In the genomic region with DNA sequence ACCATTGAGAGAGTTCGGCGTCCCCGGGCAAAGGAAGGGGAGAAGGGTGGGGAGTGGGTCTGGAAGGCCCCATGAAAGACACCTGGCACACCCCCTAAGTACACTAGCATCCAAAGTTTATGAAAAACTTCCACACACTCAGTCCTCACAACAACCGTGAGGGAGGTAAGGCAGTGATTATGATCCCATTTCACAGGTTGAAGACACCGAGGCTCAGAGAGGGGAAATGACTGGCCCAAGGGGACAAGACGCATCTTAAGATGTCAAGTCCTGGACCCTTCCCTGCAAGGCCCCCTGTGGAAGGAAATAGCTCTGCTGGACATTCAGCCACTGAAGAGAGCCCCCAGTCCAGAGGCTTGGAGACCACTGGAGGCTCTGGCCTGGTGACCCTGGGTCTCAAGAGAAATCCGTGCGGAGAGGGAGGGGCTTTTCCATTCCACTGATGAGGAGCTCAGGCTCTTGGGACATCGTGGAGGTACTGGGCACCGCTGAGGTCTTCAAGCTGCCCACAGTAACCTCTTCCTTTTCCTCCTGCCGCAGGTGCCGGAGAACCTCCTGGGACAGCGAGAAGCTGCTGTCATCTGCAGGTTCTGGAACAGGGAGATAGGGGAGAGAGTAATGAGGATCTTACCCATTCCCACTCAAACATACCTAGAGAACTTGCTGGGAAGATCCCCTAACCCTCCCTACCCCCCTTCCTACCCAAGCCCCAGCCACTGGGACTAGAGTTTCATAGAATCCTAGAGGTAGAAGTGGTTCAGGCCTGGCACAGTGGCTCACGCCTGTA, we compare ENCODE assay signal across 16 cellular contexts. TPM values are rescaled to one million over a fixed set of nuclear protein-coding genes. Genes with fewer than 3 reads are reported as not detected.
DNase-seq lines count a peak whose midpoint lies in the region; ATAC-seq, FAIRE-seq and TF ChIP-seq lines count a peak whose summit lies in the region.
"Had no signal": no experiment of that assay in that cellular context is flagged by ENCODE, and none has a peak within 500 bp of the region (broad histone marks: within the 10 kb centered on the region; RNA-seq: fewer than 3 reads in every experiment).

No MANE protein-coding gene starts in this region.

- H3K27me3 Mint-ChIP-seq in activated naive CD4-positive, alpha-beta T cell treated with anti-CD3 and anti-CD28 coated beads for 36 hours (ENCODE audit: low read depth), result no peaks in the 10 kb centered on the region

- H4K91ac ChIP-seq in IMR-90 (ENCODE audit: insufficient read depth, low read depth, low read length), result 0 out of 2 replicates have a peak overlapping the region, but pooled peaks have one; percentile 27

- POLR2A ChIA-PET in IMR-90 (lab: Charles Lee; ENCODE audit: unreplicated experiment), result no interaction called here
- POLR2A ChIA-PET in K562 (lab: Yijun Ruan, JAX), result interaction anchor here (0.6 to 0.9 kb wide), 2 partner anchors 70 to 1123 kb away, joined by 3 to 5 read pairs; no protein-coding TSS in a partner anchor

- TF ChIP-seq CTCF in IMR-90 (conservative IDR thresholded peaks at IDR 0.05; ENCODE audit: low read depth, low read length), result no peak
- no peak for TF ChIP-seq CTCF in K562 (IDR thresholded peaks at IDR 0.05 in 2 of 3, conservative IDR thresholded peaks at IDR 0.05 in 1 of 3; ENCODE audit: insufficient read depth in 2 of 3, low read depth in 1 of 3, low read length in 3 of 3)
- no peak for TF ChIP-seq CTCF in gastrocnemius medialis (IDR thresholded peaks at IDR 0.05 in 4 of 5, conservative IDR thresholded peaks at IDR 0.05 in 1 of 5)

- H3K56ac ChIP-seq in IMR-90 (ENCODE audit: extremely low read depth, insufficient read depth, low read length), result no peak overlapping the region

- H3K9me3 ChIP-seq in IMR-90 (ENCODE audit: control insufficient read depth, insufficient read depth, low read length) (no peaks in the 10 kb centered on the region), K562 (replicated peaks; ENCODE audit: control insufficient read depth, insufficient read depth, low read depth, low read length) (no peaks in the 10 kb centered on the region), gastrocnemius medialis (no peaks in the 10 kb centered on the region)
- H3K9me3 ChIP-seq: Caco-2, MG63, right atrium auricular region had no signal

- H3K18ac ChIP-seq in IMR-90 (ENCODE audit: low read depth, low read length), result no peak overlapping the region

- peak overlapping the region; percentile 84 for H3K27ac Mint-ChIP-seq in activated naive CD4-positive, alpha-beta T cell treated with anti-CD3 and anti-CD28 coated beads for 36 hours
- H3K27ac Mint-ChIP-seq in stimulated activated effector memory CD8-positive, alpha-beta T cell treated with anti-CD3 and anti-CD28 coated beads, Interleukin-12 subunit alpha, Interleukin-12 subunit beta, amount 100 ng/mL, for 72 hours, result peak overlapping the region; percentile 80
- H3K27ac Mint-ChIP-seq: endodermal cell, type B pancreatic cell had no signal

- H3K14ac ChIP-seq in IMR-90 (replicated peaks; ENCODE audit: low read depth, low read length), result no peak overlapping the region

- peaks cover 82% of the 10 kb centered on the region for H3K4me1 Mint-ChIP-seq in activated naive CD4-positive, alpha-beta T cell treated with anti-CD3 and anti-CD28 coated beads for 36 hours (ENCODE audit: low read depth)
- H3K4me1 Mint-ChIP-seq in stimulated activated effector memory CD8-positive, alpha-beta T cell treated with anti-CD3 and anti-CD28 coated beads, Interleukin-12 subunit alpha, Interleukin-12 subunit beta, amount 100 ng/mL, for 72 hours, result peaks cover 75% of the 10 kb centered on the region

- H3K36me3 Mint-ChIP-seq in activated naive CD4-positive, alpha-beta T cell treated with anti-CD3 and anti-CD28 coated beads for 36 hours (ENCODE audit: low read depth), result peaks cover 53% of the 10 kb centered on the region
- peaks cover 87% of the 10 kb centered on the region for H3K36me3 Mint-ChIP-seq in stimulated activated effector memory CD8-positive, alpha-beta T cell treated with anti-CD3 and anti-CD28 coated beads, Interleukin-12 subunit alpha, Interleukin-12 subunit beta, amount 100 ng/mL, for 72 hours
- H3K36me3 Mint-ChIP-seq: type B pancreatic cell had no signal

- H4K5ac ChIP-seq in IMR-90 (ENCODE audit: low read depth, low read length), result no peak overlapping the region

- H3K79me1 ChIP-seq in IMR-90 (ENCODE audit: low read depth in 1 of 2, low read length in 2 of 2), result peaks cover 13 to 46% of the 10 kb centered on the region in 2 experiments

- H3K79me2 ChIP-seq in K562 (ENCODE audit: control insufficient read depth, insufficient read depth, low read length), result peaks cover 33% of the 10 kb centered on the region

- BruUV-seq in IMR-90 (replicated peaks; lab: Mats Ljungman, UMichigan) (no TSS peak), K562 (replicated peaks; lab: Mats Ljungman, UMichigan) (no TSS peak)

- 0 out of 4 replicates have a peak overlapping the region, but pooled peaks of 1 of the 2 experiments have one; percentile 40 for H4K8ac ChIP-seq in IMR-90 (ENCODE audit: low read depth in 2 of 2, low read length in 2 of 2)

- H4K20me1 ChIP-seq in IMR-90 (ENCODE audit: insufficient read depth, low read length) (no peaks in the 10 kb centered on the region; the same call in 1 of the 2 replicates), K562 (replicated peaks; ENCODE audit: control insufficient read depth, insufficient read depth, low read length) (no peaks in the 10 kb centered on the region)

- H3K36me3 ChIP-seq in IMR-90 (ENCODE audit: control insufficient read depth, insufficient read depth, low read length), result peaks cover 15% of the 10 kb centered on the region
- peaks cover 51% of the 10 kb centered on the region; the same call in 2 of the 3 replicates for H3K36me3 ChIP-seq in K562 (ENCODE audit: control insufficient read depth, insufficient read depth, low read length)
- no peaks in the 10 kb centered on the region for H3K36me3 ChIP-seq in gastrocnemius medialis

- TF ChIP-seq RAD21 in IMR-90 (IDR thresholded peaks at IDR 0.05; ENCODE audit: low read length) (no peak), K562 (CRISPR knock-in tag; conservative IDR thresholded peaks at IDR 0.05 in 1 of 2, IDR thresholded peaks at IDR 0.05 in 1 of 2) (no peak)

- intact Hi-C loops in activated naive CD4-positive, alpha-beta T cell treated with anti-CD3 and anti-CD28 coated beads for 36 hours (cut with micrococcal nuclease), result loop anchor here (2.0 kb wide), 1 partner anchor 37 kb away; a partner anchor contains a TSS
- intact Hi-C loops in IMR-90 (cut with micrococcal nuclease), result no loop called here
- intact Hi-C loops in K562 (cut with micrococcal nuclease), result loop anchor here (2.0 kb wide), 1 partner anchor 37 kb away; no protein-coding TSS in a partner anchor
- intact Hi-C loops in gastrocnemius medialis (cut with DNase I; ENCODE audit: low total_unique reads), result no loop called here

- H3K23ac ChIP-seq in IMR-90 (ENCODE audit: low read depth, low read length), result no peak overlapping the region

- H3K9me1 ChIP-seq in IMR-90 (ENCODE audit: insufficient read depth, low read length) (peaks cover 32% of the 10 kb centered on the region), K562 (ENCODE audit: control insufficient read depth, insufficient read depth, low read length) (no peaks in the 10 kb centered on the region)

- DNase-seq in activated naive CD4-positive, alpha-beta T cell treated with anti-CD3 and anti-CD28 coated beads for 36 hours, result no peak
- no peak for DNase-seq in activated naive CD4-positive, alpha-beta T cell (lab: John Stamatoyannopoulos, UW)
- no peak for DNase-seq in IMR-90
- DNase-seq in K562 (ENCODE audit: extremely low read depth in 1 of 4, low spot score in 3 of 4), result peak in 3 of 4 experiments; percentile 6 to 8 (median 7)
- no peak for DNase-seq in stimulated activated effector memory CD8-positive, alpha-beta T cell treated with anti-CD3 and anti-CD28 coated beads, Interleukin-12 subunit alpha, Interleukin-12 subunit beta, amount 100 ng/mL, for 72 hours (ENCODE audit: low spot score in 2 of 2)
- DNase-seq in gastrocnemius medialis, result no peak
- no peak for DNase-seq in DMS 273 (lab: John Stamatoyannopoulos, UW; ENCODE audit: unreplicated experiment)
- DNase-seq: amygdala; Caco-2; endodermal cell; MG63; NCI-H1694; stimulated activated naive CD4-positive, alpha-beta T cell treated with Interleukin-2 at 50 U/mL for 16 hours had no signal

- TF ChIP-seq EP300 in K562 (IDR thresholded peaks at IDR 0.05; ENCODE audit: low read length), result no peak

- no peak for FAIRE-seq in K562 (lab: Jason Lieb, UNC)

- H3K9ac ChIP-seq in IMR-90 (ENCODE audit: low read depth, low read length), result no peak overlapping the region
- H3K9ac ChIP-seq in K562 (ENCODE audit: insufficient read depth in 1 of 2, low read depth in 2 of 2, low read length in 2 of 2), result peak overlapping the region; percentile 48 to 81; a peak in 2 of 4 replicates

- H3K4me3 Mint-ChIP-seq in activated naive CD4-positive, alpha-beta T cell treated with anti-CD3 and anti-CD28 coated beads for 36 hours, result no peak overlapping the region
- peak overlapping the region; percentile 26 for H3K4me3 Mint-ChIP-seq in stimulated activated effector memory CD8-positive, alpha-beta T cell treated with anti-CD3 and anti-CD28 coated beads, Interleukin-12 subunit alpha, Interleukin-12 subunit beta, amount 100 ng/mL, for 72 hours
- H3K4me3 Mint-ChIP-seq: endodermal cell, type B pancreatic cell had no signal

- peaks cover 27% of the 10 kb centered on the region for H3K4me1 ChIP-seq in IMR-90 (ENCODE audit: control insufficient read depth, insufficient read depth, low read length)
- H3K4me1 ChIP-seq in K562 (replicated peaks in 1 of 2; ENCODE audit: control insufficient read depth in 2 of 2, insufficient read depth in 2 of 2, low read length in 2 of 2), result peaks cover 69 to 80% of the 10 kb centered on the region in 2 experiments
- H3K4me1 ChIP-seq in gastrocnemius medialis, result peaks cover 12 to 28% of the 10 kb centered on the region in 2 donors

- H2AFZ ChIP-seq in IMR-90 (replicated peaks; ENCODE audit: low read length, poor library complexity) (no peak overlapping the region), K562 (ENCODE audit: low read depth, low read length) (no peak overlapping the region)

- no peak overlapping the region for H2BK15ac ChIP-seq in IMR-90 (ENCODE audit: low read depth, low read length)

- 83% methylated on average over 3 of the region's 14 CpGs; no CpG with 5 or more reads in 1 of the 2 experiments for WGBS in IMR-90 (ENCODE audit: extremely low coverage in 2 of 2, insufficient read length in 1 of 2), 2 experiments
- WGBS in K562 (ENCODE audit: insufficient coverage, low coverage, missing lambda C conversion rate), result 56% methylated on average over 11 of the region's 14 CpGs

- H3K9me3 Mint-ChIP-seq in activated naive CD4-positive, alpha-beta T cell treated with anti-CD3 and anti-CD28 coated beads for 36 hours, result no peaks in the 10 kb centered on the region
- H3K9me3 Mint-ChIP-seq in stimulated activated effector memory CD8-positive, alpha-beta T cell treated with anti-CD3 and anti-CD28 coated beads, Interleukin-12 subunit alpha, Interleukin-12 subunit beta, amount 100 ng/mL, for 72 hours, result no peaks in the 10 kb centered on the region
- H3K9me3 Mint-ChIP-seq: endodermal cell, type B pancreatic cell had no signal

- in situ Hi-C loops in IMR-90 (cut with MboI; ENCODE audit: low sequenced_read_pairs) (no loop called here), K562 (cut with MboI) (no loop called here), gastrocnemius medialis (cut with MboI; ENCODE audit: low sequenced_read_pairs in 4 of 4) (no loop called here)

- 0 out of 2 replicates have a peak overlapping the region, but pooled peaks have one; percentile 31 for H2BK20ac ChIP-seq in IMR-90 (ENCODE audit: low read depth, low read length)

- no peak overlapping the region for H3K4me2 ChIP-seq in IMR-90 (ENCODE audit: low read depth, low read length)
- peak overlapping the region; percentile 77; the same call in 1 of the 2 replicates for H3K4me2 ChIP-seq in K562 (ENCODE audit: insufficient read depth, low read length)

- no peak overlapping the region for H3K4me3 ChIP-seq in IMR-90 (ENCODE audit: insufficient read depth, low read depth, low read length)
- no peak overlapping the region for H3K4me3 ChIP-seq in K562
- H3K4me3 ChIP-seq in gastrocnemius medialis, result no peak overlapping the region
- H3K4me3 ChIP-seq: MG63, right atrium auricular region had no signal

- TF ChIP-seq POLR2A in IMR-90 (IDR thresholded peaks at IDR 0.05; ENCODE audit: low read depth, low read length) (no peak), K562 (conservative IDR thresholded peaks at IDR 0.05) (no peak), gastrocnemius medialis (IDR thresholded peaks at IDR 0.05) (no peak)

- no peak overlapping the region for H3K27ac ChIP-seq in IMR-90 (ENCODE audit: insufficient read depth, low read length)
- peak overlapping the region; percentile 91 for H3K27ac ChIP-seq in K562 (ENCODE audit: extremely low read depth, low read depth, low read length)
- H3K27ac ChIP-seq in gastrocnemius medialis, result peak overlapping the region in 1 of 4 donors; percentile 50

- H2AK5ac ChIP-seq in IMR-90 (ENCODE audit: low read depth, low read length), result 0 out of 2 replicates have a peak overlapping the region, but pooled peaks have one; percentile 30

- H3K27me3 ChIP-seq in IMR-90 (ENCODE audit: control insufficient read depth, insufficient read depth, low read length) (no peaks in the 10 kb centered on the region), K562 (ENCODE audit: control insufficient read depth in 2 of 2, insufficient read depth in 2 of 2, low read length in 2 of 2) (no peaks in the 10 kb centered on the region), gastrocnemius medialis (no peaks in the 10 kb centered on the region)
- H3K27me3 ChIP-seq: MG63, right atrium auricular region had no signal

- H3K4ac ChIP-seq in IMR-90 (ENCODE audit: low read depth, low read length), result peak overlapping the region; percentile 43; the same call in 1 of the 2 replicates

- no peak overlapping the region for H2BK5ac ChIP-seq in IMR-90 (ENCODE audit: low read depth, low read length, poor library complexity, severe bottlenecking)

- no peak overlapping the region for H2BK120ac ChIP-seq in IMR-90 (ENCODE audit: low read depth, low read length)

- no peak overlapping the region for H2AK9ac ChIP-seq in IMR-90 (replicated peaks; ENCODE audit: low read depth, low read length, poor library complexity)

- ATAC-seq in IMR-90 (ENCODE audit: low read depth) (no peak), K562 (no peak), HG03565 (IDR thresholded peaks at IDR 0.05; ENCODE audit: unreplicated experiment) (no peak), gastrocnemius medialis (no peak)
- ATAC-seq in stimulated activated effector memory CD8-positive, alpha-beta T cell treated with anti-CD3 and anti-CD28 coated beads, Interleukin-12 subunit alpha, Interleukin-12 subunit beta, amount 100 ng/mL, for 72 hours, result no peak

- CTCF ChIA-PET in activated naive CD4-positive, alpha-beta T cell treated with anti-CD3 and anti-CD28 coated beads for 36 hours (lab: Charles Lee), result no interaction called here
- CTCF ChIA-PET in IMR-90 (lab: Yijun Ruan, JAX), result no interaction called here
- CTCF ChIA-PET in K562 (lab: Yijun Ruan, JAX; ENCODE audit: low intra/inter-chr PET ratio), result no interaction called here

- dilution Hi-C loops in IMR-90 (cut with HindIII; ENCODE audit: low sequenced_read_pairs, unreplicated experiment), result no loop called here

RNA-seq across cellular contexts. Expression of a gene that starts 5.3 kb away (rescaled TPM):
- under 1 TPM; 0.14 to 0.37 TPM for total RNA-seq in activated naive CD4-positive, alpha-beta T cell treated with anti-CD3 and anti-CD28 coated beads for 36 hours
- total RNA-seq in IMR-90 (2012; rRNA removed) (not detected in 2 replicates), K562 (2014; rRNA removed) (not detected in 2 replicates), K562 (2014; rRNA removed; fragmentation: Illumina TruSeq; extraction: Trizol) (not detected in 2 replicates), K562 (2015; rRNA removed; fragmentation: Illumina TruSeq; extraction: Trizol) (not detected in 2 replicates), K562 (2021) (not detected in 2 replicates), gastrocnemius medialis (not detected)
- polyA plus RNA-seq in IMR-90 (2012; rRNA removed) (not detected in 2 replicates), K562 (2011; rRNA removed) (not detected in 2 replicates), K562 (2014; fragmentation: Illumina TruSeq; extraction: Trizol) (not detected in 2 replicates), K562 (2014; fragmentation: Nextera tagmentation; extraction: Ambion mirVana) (not detected), K562 (2014; rRNA removed) (not detected in 2 replicates)
- not detected in 2 replicates for polyA plus RNA-seq in IMR-90 (2012; cell fraction: cytosol; rRNA removed)
- polyA plus RNA-seq in IMR-90 (2012; cell fraction: nucleus; rRNA removed; ENCODE audit: low replicate concordance), result not detected in 2 replicates
- not detected in 2 replicates for total RNA-seq in K562 (2011; cell fraction: chromatin; rRNA removed; ENCODE audit: low replicate concordance)
- total RNA-seq in K562 (2011; cell fraction: nucleolus; rRNA removed), result not detected in 2 replicates
- not detected in 2 replicates for total RNA-seq in K562 (2011; cell fraction: nucleoplasm; rRNA removed)
- not detected in 2 replicates for polyA plus RNA-seq in K562 (2011; cell fraction: cytosol; rRNA removed)
- polyA plus RNA-seq in K562 (2011; cell fraction: nucleus; rRNA removed), result not detected in 2 replicates
- 0.04 TPM in 1 of 2 replicates, not detected in the other for polyA plus RNA-seq in K562 (2012)
- not detected in 2 replicates for polyA minus RNA-seq in K562 (2011; rRNA and poly(A)+ RNA removed)
- polyA minus RNA-seq in K562 (2011; cell fraction: cytosol; rRNA and poly(A)+ RNA removed), result not detected in 2 replicates
- polyA minus RNA-seq in K562 (2011; cell fraction: nucleus; rRNA and poly(A)+ RNA removed), result not detected in 2 replicates
- total RNA-seq: Caco-2, endodermal cell, right atrium auricular region had no signal

RNA-seq across cellular contexts. Expression of a gene that starts 6.5 kb away (rescaled TPM):
- total RNA-seq in activated naive CD4-positive, alpha-beta T cell treated with anti-CD3 and anti-CD28 coated beads for 36 hours, result 100 to 1,000 TPM; 136 to 140 TPM
- total RNA-seq in IMR-90 (2012; rRNA removed), result 18.6 and 20.6 TPM in 2 replicates
- 61.5 and 63.5 TPM in 2 replicates for polyA plus RNA-seq in IMR-90 (2012; rRNA removed)
- 25.4 and 62.7 TPM in 2 replicates for polyA plus RNA-seq in IMR-90 (2012; cell fraction: cytosol; rRNA removed)
- 170 and 329 TPM in 2 replicates for polyA plus RNA-seq in IMR-90 (2012; cell fraction: nucleus; rRNA removed; ENCODE audit: low replicate concordance)
- 37.8 and 111 TPM in 2 replicates for total RNA-seq in K562 (2011; cell fraction: chromatin; rRNA removed; ENCODE audit: low replicate concordance)
- total RNA-seq in K562 (2011; cell fraction: nucleolus; rRNA removed), result 91.5 and 121 TPM in 2 replicates
- 66.2 and 70.2 TPM in 2 replicates for total RNA-seq in K562 (2011; cell fraction: nucleoplasm; rRNA removed)
- 59.9 and 71.9 TPM in 2 replicates for total RNA-seq in K562 (2014; rRNA removed)
- total RNA-seq in K562 (2014; rRNA removed; fragmentation: Illumina TruSeq; extraction: Trizol), result 20.1 and 24.9 TPM in 2 replicates
- total RNA-seq in K562 (2015; rRNA removed; fragmentation: Illumina TruSeq; extraction: Trizol), result 44.7 and 44.8 TPM in 2 replicates
- 64.2 and 69.1 TPM in 2 replicates for total RNA-seq in K562 (2021)
- 31.0 and 58.9 TPM in 2 replicates for polyA plus RNA-seq in K562 (2011; rRNA removed)
- polyA plus RNA-seq in K562 (2011; cell fraction: cytosol; rRNA removed), result 54.5 and 93.0 TPM in 2 replicates
- polyA plus RNA-seq in K562 (2011; cell fraction: nucleus; rRNA removed), result 188 and 261 TPM in 2 replicates
- 110 and 213 TPM in 2 replicates for polyA plus RNA-seq in K562 (2012)
- polyA plus RNA-seq in K562 (2014; fragmentation: Illumina TruSeq; extraction: Trizol), result 64.7 and 74.0 TPM in 2 replicates
- polyA plus RNA-seq in K562 (2014; fragmentation: Nextera tagmentation; extraction: Ambion mirVana), result 10 to 100 TPM; 20.8 to 23.3 TPM
- 61.4 and 66.1 TPM in 2 replicates for polyA plus RNA-seq in K562 (2014; rRNA removed)
- 19.9 and 21.4 TPM in 2 replicates for polyA minus RNA-seq in K562 (2011; rRNA and poly(A)+ RNA removed)
- 54.2 and 55.1 TPM in 2 replicates for polyA minus RNA-seq in K562 (2011; cell fraction: cytosol; rRNA and poly(A)+ RNA removed)
- polyA minus RNA-seq in K562 (2011; cell fraction: nucleus; rRNA and poly(A)+ RNA removed), result 36.5 and 43.1 TPM in 2 replicates
- 10 to 100 TPM; 10.1 to 12.5 (median 10.9) TPM for total RNA-seq in gastrocnemius medialis
- total RNA-seq: Caco-2 had no signal

RNA-seq across cellular contexts. Expression of a gene that starts 13.5 kb away (rescaled TPM):
- total RNA-seq in activated naive CD4-positive, alpha-beta T cell treated with anti-CD3 and anti-CD28 coated beads for 36 hours, result under 1 TPM; 0.74 to 0.81 TPM
- total RNA-seq in IMR-90 (2012; rRNA removed), result 3.1 and 3.9 TPM in 2 replicates
- polyA plus RNA-seq in IMR-90 (2012; rRNA removed), result 3.6 and 3.8 TPM in 2 replicates
- polyA plus RNA-seq in IMR-90 (2012; cell fraction: cytosol; rRNA removed), result 4.6 and 4.8 TPM in 2 replicates
- 1.7 and 1.9 TPM in 2 replicates for polyA plus RNA-seq in IMR-90 (2012; cell fraction: nucleus; rRNA removed; ENCODE audit: low replicate concordance)
- not detected in 2 replicates for total RNA-seq in K562 (2011; cell fraction: chromatin; rRNA removed; ENCODE audit: low replicate concordance)
- not detected in 2 replicates for total RNA-seq in K562 (2011; cell fraction: nucleolus; rRNA removed)
- not detected in 2 replicates for total RNA-seq in K562 (2011; cell fraction: nucleoplasm; rRNA removed)
- not detected in 2 replicates for total RNA-seq in K562 (2014; rRNA removed)
- total RNA-seq in K562 (2014; rRNA removed; fragmentation: Illumina TruSeq; extraction: Trizol), result not detected in 2 replicates
- not detected in 2 replicates for total RNA-seq in K562 (2015; rRNA removed; fragmentation: Illumina TruSeq; extraction: Trizol)
- not detected in 2 replicates for total RNA-seq in K562 (2021)
- polyA plus RNA-seq in K562 (2011; rRNA removed), result 0.07 and 0.10 TPM in 2 replicates
- polyA plus RNA-seq in K562 (2011; cell fraction: cytosol; rRNA removed), result 0.16 and 0.22 TPM in 2 replicates
- 0.26 TPM in 1 of 2 replicates, not detected in the other for polyA plus RNA-seq in K562 (2011; cell fraction: nucleus; rRNA removed)
- polyA plus RNA-seq in K562 (2012), result 0.12 and 0.19 TPM in 2 replicates
- polyA plus RNA-seq in K562 (2014; fragmentation: Illumina TruSeq; extraction: Trizol), result not detected in 2 replicates
- under 1 TPM; 0.13 to 0.25 TPM for polyA plus RNA-seq in K562 (2014; fragmentation: Nextera tagmentation; extraction: Ambion mirVana)
- polyA plus RNA-seq in K562 (2014; rRNA removed), result not detected in 2 replicates
- polyA minus RNA-seq in K562 (2011; rRNA and poly(A)+ RNA removed), result not detected in 2 replicates
- polyA minus RNA-seq in K562 (2011; cell fraction: cytosol; rRNA and poly(A)+ RNA removed), result not detected in 2 replicates
- polyA minus RNA-seq in K562 (2011; cell fraction: nucleus; rRNA and poly(A)+ RNA removed), result not detected in 2 replicates
- 1 to 10 TPM; 5.4 to 8.9 (median 6.9) TPM for total RNA-seq in gastrocnemius medialis
- total RNA-seq: Caco-2 had no signal

RNA-seq across cellular contexts. Expression of a gene that starts 36.7 kb away (rescaled TPM):
- total RNA-seq in activated naive CD4-positive, alpha-beta T cell treated with anti-CD3 and anti-CD28 coated beads for 36 hours, result 10 to 100 TPM; 18.1 to 18.8 TPM
- total RNA-seq in IMR-90 (2012; rRNA removed) (9.2 and 11.1 TPM in 2 replicates), K562 (2014; rRNA removed) (1.5 and 2.1 TPM in 2 replicates), K562 (2014; rRNA removed; fragmentation: Illumina TruSeq; extraction: Trizol) (7.3 TPM in 2 replicates), K562 (2015; rRNA removed; fragmentation: Illumina TruSeq; extraction: Trizol) (2.8 and 4.9 TPM in 2 replicates), K562 (2021) (5.0 and 7.5 TPM in 2 replicates), gastrocnemius medialis (10 to 100 TPM in 3 of 4 donors, 1 to 10 TPM in 1; 5.1 to 21.7 (median 13.3) TPM)
- polyA plus RNA-seq in IMR-90 (2012; rRNA removed) (6.3 and 8.5 TPM in 2 replicates), K562 (2011; rRNA removed) (5.4 and 8.7 TPM in 2 replicates), K562 (2014; fragmentation: Illumina TruSeq; extraction: Trizol) (8.4 and 8.7 TPM in 2 replicates), K562 (2014; fragmentation: Nextera tagmentation; extraction: Ambion mirVana) (10 to 100 TPM in 1 of 2 experiments, 1 to 10 TPM in 1; 7.7 to 13.3 TPM), K562 (2014; rRNA removed) (6.2 and 10.9 TPM in 2 replicates)
- polyA plus RNA-seq in IMR-90 (2012; cell fraction: cytosol; rRNA removed), result 2.2 and 2.4 TPM in 2 replicates
- polyA plus RNA-seq in IMR-90 (2012; cell fraction: nucleus; rRNA removed; ENCODE audit: low replicate concordance), result 0.99 and 6.1 TPM in 2 replicates
- 2.3 and 4.5 TPM in 2 replicates for total RNA-seq in K562 (2011; cell fraction: chromatin; rRNA removed; ENCODE audit: low replicate concordance)
- 0.79 and 1.3 TPM in 2 replicates for total RNA-seq in K562 (2011; cell fraction: nucleolus; rRNA removed)
- 3.1 and 3.3 TPM in 2 replicates for total RNA-seq in K562 (2011; cell fraction: nucleoplasm; rRNA removed)
- 2.0 and 4.2 TPM in 2 replicates for polyA plus RNA-seq in K562 (2011; cell fraction: cytosol; rRNA removed)
- polyA plus RNA-seq in K562 (2011; cell fraction: nucleus; rRNA removed), result 1.1 and 1.4 TPM in 2 replicates
- 5.5 and 6.8 TPM in 2 replicates for polyA plus RNA-seq in K562 (2012)
- 2.5 and 5.2 TPM in 2 replicates for polyA minus RNA-seq in K562 (2011; rRNA and poly(A)+ RNA removed)
- polyA minus RNA-seq in K562 (2011; cell fraction: cytosol; rRNA and poly(A)+ RNA removed), result 1.8 and 2.4 TPM in 2 replicates
- 0.40 and 0.89 TPM in 2 replicates for polyA minus RNA-seq in K562 (2011; cell fraction: nucleus; rRNA and poly(A)+ RNA removed)

Comparison
In these comparisons a context has a peak if more than half of its experiments do, and no peak if none do; other contexts are left out.
1. DNase-seq: peak in K562 (3 of 4); none in activated naive CD4-positive, alpha-beta T cell treated with anti-CD3 and anti-CD28 coated beads for 36 hours (single experiment), activated naive CD4-positive, alpha-beta T cell (0 of 4), IMR-90 (single experiment), stimulated activated effector memory CD8-positive, alpha-beta T cell treated with anti-CD3 and anti-CD28 coated beads, Interleukin-12 subunit alpha, Interleukin-12 subunit beta, amount 100 ng/mL, for 72 hours (0 of 2), gastrocnemius medialis (0 of 2) and DMS 273 (single experiment).
2. intact Hi-C loops: an anchor here in activated naive CD4-positive, alpha-beta T cell treated with anti-CD3 and anti-CD28 coated beads for 36 hours (2.0 kb wide) and K562 (2.0 kb wide); none called in IMR-90 and gastrocnemius medialis.